ENCODE assay signal across 19 cellular contexts in genomic region chr15:64942356-64942755, GRCh38.
"Had no signal": no experiment of that assay in that cellular context is flagged by ENCODE, and none has a peak within 500 bp of the region (broad histone marks: within the 10 kb centered on the region; RNA-seq: fewer than 3 reads in every experiment).

No MANE protein-coding gene starts in this region.

- H3K4me1 ChIP-seq: colonic mucosa, esophagus squamous epithelium, foreskin keratinocyte, spleen, uterus had no signal

- H3K36me3 Mint-ChIP-seq: naive thymus-derived CD4-positive, alpha-beta T cell; stimulated activated memory B cell treated with anti-CD40 and anti-IgM and Interleukin-4, amounts not matched to agents 10 μg/mL and 1 μg/mL and 100 μg/mL, for 72 hours had no signal

- H3K27ac ChIP-seq: colonic mucosa, esophagus squamous epithelium, foreskin keratinocyte, neutrophil, spleen, uterus had no signal

- H3K4me3 Mint-ChIP-seq: naive thymus-derived CD4-positive, alpha-beta T cell; nephron progenitor cell; stimulated activated memory B cell treated with anti-CD40 and anti-IgM and Interleukin-4, amounts not matched to agents 10 μg/mL and 1 μg/mL and 100 μg/mL, for 72 hours; stimulated activated naive CD8-positive, alpha-beta T cell treated with anti-CD3 and anti-CD28 coated beads, Interleukin-15, amount 100 ng/mL, for 72 hours had no signal

- H3K27me3 ChIP-seq: colonic mucosa, esophagus squamous epithelium, foreskin keratinocyte, neutrophil, spleen, uterus had no signal

- H3K9me3 ChIP-seq: colonic mucosa, esophagus squamous epithelium, neutrophil, spleen, uterus had no signal

- H3K36me3 ChIP-seq: colonic mucosa, esophagus squamous epithelium, neutrophil, uterus had no signal

- H3K4me1 Mint-ChIP-seq: stimulated activated memory B cell treated with anti-CD40 and anti-IgM and Interleukin-4, amounts not matched to agents 10 μg/mL and 1 μg/mL and 100 μg/mL, for 72 hours had no signal

- H3K27ac Mint-ChIP-seq: stimulated activated memory B cell treated with anti-CD40 and anti-IgM and Interleukin-4, amounts not matched to agents 10 μg/mL and 1 μg/mL and 100 μg/mL, for 72 hours had no signal

- H3K27me3 Mint-ChIP-seq: stimulated activated memory B cell treated with anti-CD40 and anti-IgM and Interleukin-4, amounts not matched to agents 10 μg/mL and 1 μg/mL and 100 μg/mL, for 72 hours; stimulated activated naive CD8-positive, alpha-beta T cell treated with anti-CD3 and anti-CD28 coated beads, Interleukin-15, amount 100 ng/mL, for 72 hours had no signal

- H3K4me3 ChIP-seq: colonic mucosa, esophagus squamous epithelium, spleen, uterus had no signal

- ATAC-seq: foreskin keratinocyte; left colon; naive thymus-derived CD4-positive, alpha-beta T cell; sciatic nerve; stimulated activated memory B cell treated with anti-CD40 and anti-IgM and Interleukin-4, amounts not matched to agents 10 μg/mL and 1 μg/mL and 100 μg/mL, for 72 hours; stimulated activated naive CD8-positive, alpha-beta T cell treated with anti-CD3 and anti-CD28 coated beads, Interleukin-15, amount 100 ng/mL, for 72 hours had no signal

- DNase-seq: colonic mucosa; dermis blood vessel endothelial cell; esophagus squamous epithelium; foreskin keratinocyte; left colon; mesendoderm; naive thymus-derived CD4-positive, alpha-beta T cell; nephron progenitor cell; spleen; stimulated activated CD4-positive, alpha-beta T cell treated with anti-CD3 and anti-CD28 coated beads, Interleukin-15, amount 100 ng/mL, for 24 hours; stimulated activated CD4-positive, alpha-beta T cell treated with anti-CD3 and anti-CD28 coated beads, Interleukin-1b, Interleukin-23, amount 100 ng/mL, for 48 hours; stimulated activated CD4-positive, alpha-beta T cell treated with anti-CD3 and anti-CD28 coated beads, Interleukin-4, amount 100 ng/mL, for 24 hours; stimulated activated naive CD8-positive, alpha-beta T cell treated with anti-CD3 and anti-CD28 coated beads, Interleukin-15, amount 100 ng/mL, for 72 hours; substantia nigra; trophoblast cell; uterus had no signal

- H3K9me3 Mint-ChIP-seq: naive thymus-derived CD4-positive, alpha-beta T cell; nephron progenitor cell; stimulated activated memory B cell treated with anti-CD40 and anti-IgM and Interleukin-4, amounts not matched to agents 10 μg/mL and 1 μg/mL and 100 μg/mL, for 72 hours; stimulated activated naive CD8-positive, alpha-beta T cell treated with anti-CD3 and anti-CD28 coated beads, Interleukin-15, amount 100 ng/mL, for 72 hours had no signal
